18 cellular contexts compared by ENCODE assay signal in the genomic region with DNA sequence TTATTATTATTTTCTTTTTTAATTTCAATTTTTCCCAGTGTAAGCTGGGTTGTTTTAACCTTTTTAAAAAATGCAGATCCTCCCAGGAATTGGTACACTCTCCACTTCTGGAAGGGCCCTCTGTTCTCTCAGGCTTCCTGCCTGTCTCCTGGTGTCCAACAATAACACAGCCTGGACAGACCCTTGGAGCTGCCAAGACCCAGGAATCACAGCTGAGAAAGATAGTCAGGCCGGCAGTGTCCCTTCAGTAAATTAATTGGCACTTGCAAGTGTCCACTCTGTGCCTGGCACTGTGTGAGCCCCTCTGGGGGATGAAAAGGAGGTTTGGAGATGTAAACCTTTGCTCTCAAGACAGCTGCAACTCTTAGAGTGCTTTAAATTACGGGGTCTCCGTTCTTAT.
DNase-seq lines count a peak whose midpoint lies in the region; ATAC-seq, FAIRE-seq and TF ChIP-seq lines count a peak whose summit lies in the region.
"Had no signal": no experiment of that assay in that cellular context is flagged by ENCODE, and none has a peak within 500 bp of the region (broad histone marks: within the 10 kb centered on the region; RNA-seq: fewer than 3 reads in every experiment).

No MANE protein-coding gene starts in this region.

- TF ChIP-seq EP300 in A549 (IDR thresholded peaks at IDR 0.05), result no peak

- in situ Hi-C loops in G401 (cut with HindIII; ENCODE audit: low sequenced_read_pairs), result no loop called here

- H3K27ac ChIP-seq in A549 (peak overlapping the region; percentile 68 to 98; a peak in 5 of 6 replicates), heart right ventricle (no peak overlapping the region), right cardiac atrium (ENCODE audit: low read length) (no peak overlapping the region)
- H3K27ac ChIP-seq: BLaER1 treated with 17β-estradiol and CSF1 and Interleukin-3, amounts not matched to agents 10 nM and 100 nM had no signal

- no peak overlapping the region for H3K4me2 ChIP-seq in A549
- H3K4me2 ChIP-seq: BLaER1 treated with 17β-estradiol and CSF1 and Interleukin-3, amounts not matched to agents 10 nM and 100 nM; GM23338 had no signal

- H3K9me3 ChIP-seq in A549 (peaks cover 5% of the 10 kb centered on the region; the same call in 2 of the 3 replicates), heart right ventricle (no peaks in the 10 kb centered on the region), right cardiac atrium (ENCODE audit: control insufficient read depth, low read length) (no peaks in the 10 kb centered on the region)

- FAIRE-seq in A549 (lab: Jason Lieb, UNC) (no peak), urothelium cell line (lab: Jason Lieb, UNC) (peak; percentile 46)
- FAIRE-seq: GM12878, GM18507 had no signal

- TF ChIP-seq RAD21 in A549 (conservative IDR thresholded peaks at IDR 0.05 in 1 of 2, IDR thresholded peaks at IDR 0.05 in 1 of 2), result no peak

- no peak for TF ChIP-seq POLR2A in A549 (IDR thresholded peaks at IDR 0.05; ENCODE audit: low read length)

- POLR2A ChIA-PET in A549 (lab: Yijun Ruan, JAX), result no interaction called here

- 66% methylated on average over 3 of the region's 3 CpGs for WGBS in A549 (ENCODE audit: missing lambda C conversion rate)
- WGBS in heart right ventricle, 2 donors, result 61 to 67% methylated on average over 3 of the region's 3 CpGs
- 45% methylated on average over 3 of the region's 3 CpGs for WGBS in right cardiac atrium

- no peak for ATAC-seq in A549
- ATAC-seq in heart right ventricle, result peak in 6 of 8 donors; percentile 34 to 75 (median 55)
- ATAC-seq in right cardiac atrium, result peak; percentile 83 to 88
- ATAC-seq: GM12878, GM23338 had no signal

- no peaks in the 10 kb centered on the region for H3K36me3 ChIP-seq in heart right ventricle
- H3K36me3 ChIP-seq: BLaER1 treated with 17β-estradiol and CSF1 and Interleukin-3, amounts not matched to agents 10 nM and 100 nM had no signal

- H3K27me3 ChIP-seq in heart right ventricle (peaks cover 0 to 30% (median 15%) of the 10 kb centered on the region in 7 donors), right cardiac atrium (ENCODE audit: control insufficient read depth, insufficient read depth) (peaks cover 2% of the 10 kb centered on the region)
- H3K27me3 ChIP-seq: BLaER1 treated with 17β-estradiol and CSF1 and Interleukin-3, amounts not matched to agents 10 nM and 100 nM had no signal

- H3K4me1 ChIP-seq in A549 (peaks cover 23% of the 10 kb centered on the region), heart right ventricle (peaks cover 0 to 12% (median 0%) of the 10 kb centered on the region in 9 donors), right cardiac atrium (ENCODE audit: control insufficient read depth, insufficient read depth, low read length) (no peaks in the 10 kb centered on the region)

- TF ChIP-seq CTCF in A549 (IDR thresholded peaks at IDR 0.05) (no peak), heart right ventricle (IDR thresholded peaks at IDR 0.05) (no peak)

- H3K4me3 ChIP-seq in A549 (no peak overlapping the region), heart right ventricle (no peak overlapping the region), right cardiac atrium (ENCODE audit: low read length) (no peak overlapping the region)
- H3K4me3 ChIP-seq: BLaER1 treated with 17β-estradiol and CSF1 and Interleukin-3, amounts not matched to agents 10 nM and 100 nM; GM12878; GM23338 had no signal

- intact Hi-C loops in heart right ventricle (cut with DNase I), result no loop called here
- intact Hi-C loops in right cardiac atrium (cut with DNase I), result no loop called here

- CTCF ChIA-PET in A549 (lab: Yijun Ruan, JAX), result interaction anchor here (1.6 to 4.3 kb wide), 3 partner anchors 35 to 174 kb away, joined by 3 to 12 read pairs (median 7); no protein-coding TSS in a partner anchor

- DNase-seq in A549 (ENCODE audit: low read depth in 1 of 2, low spot score in 1 of 2) (no peak), heart right ventricle (peak in 1 of 2 donors; percentile 12), right cardiac atrium (peak in 1 of 3 donors; percentile 75), urothelium cell line (ENCODE audit: low spot score) (no peak), NCI-H146 treated with DMSO at 0.1 percent for 48 hours (lab: John Stamatoyannopoulos, UW; ENCODE audit: unreplicated experiment) (no peak), G401 (ENCODE audit: low spot score) (no peak), hippocampal formation (lab: John Stamatoyannopoulos, UW) (no peak)
- DNase-seq: 8988T; ACHN; Calu3; CD4-positive, CD25-positive, alpha-beta regulatory T cell; DMS 273 treated with DMSO at 0.1 percent for 48 hours; H7; IMR-90 had no signal

TF ChIP-seq in A549, 52 proteins besides CTCF, POLR2A, EP300 and RAD21 (continues in another document):
- no peak for TF ChIP-seq NPAS2 (CRISPR knock-in tag; IDR thresholded peaks at IDR 0.05; ENCODE audit: borderline replicate concordance)
- no peak for TF ChIP-seq CHD2 (IDR thresholded peaks at IDR 0.05; ENCODE audit: low read length, partially characterized antibody)
- TF ChIP-seq HEYL (CRISPR knock-in tag; IDR thresholded peaks at IDR 0.05), result no peak
- no peak for TF ChIP-seq FOSL2 (IDR thresholded peaks at IDR 0.05)
- no peak for TF ChIP-seq FOSL2 (CRISPR knock-in tag; IDR thresholded peaks at IDR 0.05)
- no peak for TF ChIP-seq HOXB13 (CRISPR knock-in tag; IDR thresholded peaks at IDR 0.05; ENCODE audit: low read depth)
- TF ChIP-seq, protein P1, sequence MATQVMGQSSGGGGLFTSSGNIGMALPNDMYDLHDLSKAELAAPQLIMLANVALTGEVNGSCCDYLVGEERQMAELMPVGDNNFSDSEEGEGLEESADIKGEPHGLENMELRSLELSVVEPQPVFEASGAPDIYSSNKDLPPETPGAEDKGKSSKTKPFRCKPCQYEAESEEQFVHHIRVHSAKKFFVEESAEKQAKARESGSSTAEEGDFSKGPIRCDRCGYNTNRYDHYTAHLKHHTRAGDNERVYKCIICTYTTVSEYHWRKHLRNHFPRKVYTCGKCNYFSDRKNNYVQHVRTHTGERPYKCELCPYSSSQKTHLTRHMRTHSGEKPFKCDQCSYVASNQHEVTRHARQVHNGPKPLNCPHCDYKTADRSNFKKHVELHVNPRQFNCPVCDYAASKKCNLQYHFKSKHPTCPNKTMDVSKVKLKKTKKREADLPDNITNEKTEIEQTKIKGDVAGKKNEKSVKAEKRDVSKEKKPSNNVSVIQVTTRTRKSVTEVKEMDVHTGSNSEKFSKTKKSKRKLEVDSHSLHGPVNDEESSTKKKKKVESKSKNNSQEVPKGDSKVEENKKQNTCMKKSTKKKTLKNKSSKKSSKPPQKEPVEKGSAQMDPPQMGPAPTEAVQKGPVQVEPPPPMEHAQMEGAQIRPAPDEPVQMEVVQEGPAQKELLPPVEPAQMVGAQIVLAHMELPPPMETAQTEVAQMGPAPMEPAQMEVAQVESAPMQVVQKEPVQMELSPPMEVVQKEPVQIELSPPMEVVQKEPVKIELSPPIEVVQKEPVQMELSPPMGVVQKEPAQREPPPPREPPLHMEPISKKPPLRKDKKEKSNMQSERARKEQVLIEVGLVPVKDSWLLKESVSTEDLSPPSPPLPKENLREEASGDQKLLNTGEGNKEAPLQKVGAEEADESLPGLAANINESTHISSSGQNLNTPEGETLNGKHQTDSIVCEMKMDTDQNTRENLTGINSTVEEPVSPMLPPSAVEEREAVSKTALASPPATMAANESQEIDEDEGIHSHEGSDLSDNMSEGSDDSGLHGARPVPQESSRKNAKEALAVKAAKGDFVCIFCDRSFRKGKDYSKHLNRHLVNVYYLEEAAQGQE (IDR thresholded peaks at IDR 0.05), result no peak
- TF ChIP-seq FOSB (CRISPR knock-in tag; IDR thresholded peaks at IDR 0.05), result no peak
- TF ChIP-seq ESRRA (IDR thresholded peaks at IDR 0.05; ENCODE audit: borderline replicate concordance, low read length), result no peak
- TF ChIP-seq, protein P2, sequence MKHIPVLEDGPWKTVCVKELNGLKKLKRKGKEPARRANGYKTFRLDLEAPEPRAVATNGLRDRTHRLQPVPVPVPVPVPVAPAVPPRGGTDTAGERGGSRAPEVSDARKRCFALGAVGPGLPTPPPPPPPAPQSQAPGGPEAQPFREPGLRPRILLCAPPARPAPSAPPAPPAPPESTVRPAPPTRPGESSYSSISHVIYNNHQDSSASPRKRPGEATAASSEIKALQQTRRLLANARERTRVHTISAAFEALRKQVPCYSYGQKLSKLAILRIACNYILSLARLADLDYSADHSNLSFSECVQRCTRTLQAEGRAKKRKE (CRISPR knock-in tag; IDR thresholded peaks at IDR 0.05; ENCODE audit: low read depth), result no peak
- TF ChIP-seq, protein P3, sequence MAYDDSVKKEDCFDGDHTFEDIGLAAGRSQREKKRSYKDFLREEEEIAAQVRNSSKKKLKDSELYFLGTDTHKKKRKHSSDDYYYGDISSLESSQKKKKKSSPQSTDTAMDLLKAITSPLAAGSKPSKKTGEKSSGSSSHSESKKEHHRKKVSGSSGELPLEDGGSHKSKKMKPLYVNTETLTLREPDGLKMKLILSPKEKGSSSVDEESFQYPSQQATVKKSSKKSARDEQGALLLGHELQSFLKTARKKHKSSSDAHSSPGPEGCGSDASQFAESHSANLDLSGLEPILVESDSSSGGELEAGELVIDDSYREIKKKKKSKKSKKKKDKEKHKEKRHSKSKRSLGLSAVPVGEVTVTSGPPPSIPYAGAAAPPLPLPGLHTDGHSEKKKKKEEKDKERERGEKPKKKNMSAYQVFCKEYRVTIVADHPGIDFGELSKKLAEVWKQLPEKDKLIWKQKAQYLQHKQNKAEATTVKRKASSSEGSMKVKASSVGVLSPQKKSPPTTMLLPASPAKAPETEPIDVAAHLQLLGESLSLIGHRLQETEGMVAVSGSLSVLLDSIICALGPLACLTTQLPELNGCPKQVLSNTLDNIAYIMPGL (CRISPR knock-in tag; IDR thresholded peaks at IDR 0.05; ENCODE audit: borderline replicate concordance), result no peak
- TF ChIP-seq, protein P4, sequence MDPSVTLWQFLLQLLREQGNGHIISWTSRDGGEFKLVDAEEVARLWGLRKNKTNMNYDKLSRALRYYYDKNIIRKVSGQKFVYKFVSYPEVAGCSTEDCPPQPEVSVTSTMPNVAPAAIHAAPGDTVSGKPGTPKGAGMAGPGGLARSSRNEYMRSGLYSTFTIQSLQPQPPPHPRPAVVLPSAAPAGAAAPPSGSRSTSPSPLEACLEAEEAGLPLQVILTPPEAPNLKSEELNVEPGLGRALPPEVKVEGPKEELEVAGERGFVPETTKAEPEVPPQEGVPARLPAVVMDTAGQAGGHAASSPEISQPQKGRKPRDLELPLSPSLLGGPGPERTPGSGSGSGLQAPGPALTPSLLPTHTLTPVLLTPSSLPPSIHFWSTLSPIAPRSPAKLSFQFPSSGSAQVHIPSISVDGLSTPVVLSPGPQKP (IDR thresholded peaks at IDR 0.05; ENCODE audit: low read depth, low read length), result no peak
- TF ChIP-seq CEBPB (IDR thresholded peaks at IDR 0.05), result no peak
- TF ChIP-seq EHMT2 (IDR thresholded peaks at IDR 0.05; ENCODE audit: low read depth), result no peak

Comparison
In these comparisons a context has a peak if more than half of its experiments do, and no peak if none do; other contexts are left out.
1. ATAC-seq: peak in heart right ventricle (6 of 8) and right cardiac atrium (2 of 2); none in A549 (0 of 2).
2. H3K27ac ChIP-seq: peak in A549 (2 of 2); none in heart right ventricle (0 of 10) and right cardiac atrium (single experiment).